In the genomic region with DNA sequence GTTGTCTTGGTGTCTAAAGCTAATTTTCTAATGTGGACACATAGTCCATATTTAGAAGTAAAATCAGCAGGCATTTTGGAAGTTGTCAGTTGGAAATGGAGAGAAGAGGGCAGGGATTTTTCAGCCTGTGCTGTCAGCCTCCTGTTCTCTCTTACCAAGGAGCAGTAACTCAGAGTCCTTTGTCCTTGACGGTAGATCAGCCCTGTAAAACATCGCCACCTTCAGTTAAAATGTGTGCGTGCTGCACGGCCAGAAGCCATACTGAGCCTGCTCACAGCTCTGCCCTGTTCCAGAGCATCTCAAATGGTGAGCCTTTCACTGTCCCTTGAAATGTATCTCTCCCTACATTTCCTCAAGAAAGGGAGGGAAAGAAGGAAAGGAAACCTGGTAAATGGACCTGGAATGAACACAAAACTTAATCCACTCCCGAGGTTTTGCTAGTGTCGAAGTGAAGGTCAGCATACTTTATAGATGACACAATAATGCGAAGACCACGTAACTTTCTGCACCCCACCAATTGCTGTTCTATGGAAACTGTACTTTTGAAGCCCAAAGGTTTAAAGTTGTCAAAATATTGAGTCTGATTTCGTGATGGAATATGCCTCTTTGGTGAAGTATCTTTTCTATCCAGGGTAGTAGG, we compare ENCODE assay signal across 1 cellular context.
TF ChIP-seq lines count a peak whose summit lies in the region.

No MANE protein-coding gene starts in this region.

TF ChIP-seq in HepG2, 621 proteins besides CTCF, POLR2A, EP300 and RAD21 (continued from another document):
- TF ChIP-seq, protein P1, sequence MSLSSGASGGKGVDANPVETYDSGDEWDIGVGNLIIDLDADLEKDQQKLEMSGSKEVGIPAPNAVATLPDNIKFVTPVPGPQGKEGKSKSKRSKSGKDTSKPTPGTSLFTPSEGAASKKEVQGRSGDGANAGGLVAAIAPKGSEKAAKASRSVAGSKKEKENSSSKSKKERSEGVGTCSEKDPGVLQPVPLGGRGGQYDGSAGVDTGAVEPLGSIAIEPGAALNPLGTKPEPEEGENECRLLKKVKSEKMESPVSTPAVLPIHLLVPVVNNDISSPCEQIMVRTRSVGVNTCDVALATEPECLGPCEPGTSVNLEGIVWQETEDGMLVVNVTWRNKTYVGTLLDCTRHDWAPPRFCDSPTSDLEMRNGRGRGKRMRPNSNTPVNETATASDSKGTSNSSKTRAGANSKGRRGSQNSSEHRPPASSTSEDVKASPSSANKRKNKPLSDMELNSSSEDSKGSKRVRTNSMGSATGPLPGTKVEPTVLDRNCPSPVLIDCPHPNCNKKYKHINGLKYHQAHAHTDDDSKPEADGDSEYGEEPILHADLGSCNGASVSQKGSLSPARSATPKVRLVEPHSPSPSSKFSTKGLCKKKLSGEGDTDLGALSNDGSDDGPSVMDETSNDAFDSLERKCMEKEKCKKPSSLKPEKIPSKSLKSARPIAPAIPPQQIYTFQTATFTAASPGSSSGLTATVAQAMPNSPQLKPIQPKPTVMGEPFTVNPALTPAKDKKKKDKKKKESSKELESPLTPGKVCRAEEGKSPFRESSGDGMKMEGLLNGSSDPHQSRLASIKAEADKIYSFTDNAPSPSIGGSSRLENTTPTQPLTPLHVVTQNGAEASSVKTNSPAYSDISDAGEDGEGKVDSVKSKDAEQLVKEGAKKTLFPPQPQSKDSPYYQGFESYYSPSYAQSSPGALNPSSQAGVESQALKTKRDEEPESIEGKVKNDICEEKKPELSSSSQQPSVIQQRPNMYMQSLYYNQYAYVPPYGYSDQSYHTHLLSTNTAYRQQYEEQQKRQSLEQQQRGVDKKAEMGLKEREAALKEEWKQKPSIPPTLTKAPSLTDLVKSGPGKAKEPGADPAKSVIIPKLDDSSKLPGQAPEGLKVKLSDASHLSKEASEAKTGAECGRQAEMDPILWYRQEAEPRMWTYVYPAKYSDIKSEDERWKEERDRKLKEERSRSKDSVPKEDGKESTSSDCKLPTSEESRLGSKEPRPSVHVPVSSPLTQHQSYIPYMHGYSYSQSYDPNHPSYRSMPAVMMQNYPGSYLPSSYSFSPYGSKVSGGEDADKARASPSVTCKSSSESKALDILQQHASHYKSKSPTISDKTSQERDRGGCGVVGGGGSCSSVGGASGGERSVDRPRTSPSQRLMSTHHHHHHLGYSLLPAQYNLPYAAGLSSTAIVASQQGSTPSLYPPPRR (CRISPR knock-in tag; IDR thresholded peaks at IDR 0.05; ENCODE audit: borderline replicate concordance) = no peak
- TF ChIP-seq, protein P2, sequence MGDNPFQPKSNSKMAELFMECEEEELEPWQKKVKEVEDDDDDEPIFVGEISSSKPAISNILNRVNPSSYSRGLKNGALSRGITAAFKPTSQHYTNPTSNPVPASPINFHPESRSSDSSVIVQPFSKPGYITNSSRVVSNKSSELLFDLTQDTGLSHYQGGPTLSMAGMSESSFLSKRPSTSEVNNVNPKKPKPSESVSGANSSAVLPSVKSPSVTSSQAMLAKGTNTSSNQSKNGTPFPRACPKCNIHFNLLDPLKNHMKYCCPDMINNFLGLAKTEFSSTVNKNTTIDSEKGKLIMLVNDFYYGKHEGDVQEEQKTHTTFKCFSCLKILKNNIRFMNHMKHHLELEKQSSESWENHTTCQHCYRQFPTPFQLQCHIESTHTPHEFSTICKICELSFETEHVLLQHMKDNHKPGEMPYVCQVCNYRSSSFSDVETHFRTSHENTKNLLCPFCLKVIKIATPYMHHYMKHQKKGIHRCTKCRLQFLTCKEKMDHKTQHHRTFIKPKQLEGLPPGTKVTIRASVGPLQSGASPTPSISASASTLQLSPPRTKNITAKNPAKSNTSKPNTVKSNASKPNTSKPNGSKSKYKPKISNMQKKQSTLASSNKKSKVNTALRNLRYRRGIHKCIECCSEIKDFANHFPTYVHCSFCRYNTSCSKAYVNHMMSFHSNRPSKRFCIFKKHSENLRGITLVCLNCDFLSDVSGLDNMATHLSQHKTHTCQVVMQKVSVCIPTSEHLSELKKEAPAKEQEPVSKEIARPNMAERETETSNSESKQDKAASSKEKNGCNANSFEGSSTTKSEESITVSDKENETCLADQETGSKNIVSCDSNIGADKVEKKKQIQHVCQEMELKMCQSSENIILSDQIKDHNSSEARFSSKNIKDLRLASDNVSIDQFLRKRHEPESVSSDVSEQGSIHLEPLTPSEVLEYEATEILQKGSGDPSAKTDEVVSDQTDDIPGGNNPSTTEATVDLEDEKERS (CRISPR knock-in tag; IDR thresholded peaks at IDR 0.05) = no peak
- TF ChIP-seq PTBP1 (IDR thresholded peaks at IDR 0.05; ENCODE audit: low read depth, low read length, poor library complexity, severe bottlenecking) (no peak), SRF (IDR thresholded peaks at IDR 0.05; ENCODE audit: low read depth, low read length) (no peak), KLF15 (CRISPR knock-in tag; IDR thresholded peaks at IDR 0.05; ENCODE audit: borderline replicate concordance) (no peak), NFKBIZ (CRISPR knock-in tag; IDR thresholded peaks at IDR 0.05) (no peak)
